In genomic region chr6:151043944-151044343, GRCh38 we compare ENCODE assay signal across 13 cellular contexts.
A peak's percentile ranks its signal among the peaks of the same experiment; 100 is the strongest.
DNase-seq lines count a peak whose midpoint lies in the region; ATAC-seq and TF ChIP-seq lines count a peak whose summit lies in the region.
"Had no signal": no experiment of that assay in that cellular context is flagged by ENCODE, and none has a peak within 500 bp of the region (broad histone marks: within the 10 kb centered on the region; RNA-seq: fewer than 3 reads in every experiment).

No MANE protein-coding gene starts in this region.

- peaks cover 5% of the 10 kb centered on the region for H3K79me1 ChIP-seq in mesenchymal stem cell (replicated peaks; ENCODE audit: low read length, poor library complexity, severe bottlenecking)

- no peaks in the 10 kb centered on the region for H3K9me2 ChIP-seq in HCT116 (ENCODE audit: insufficient read depth)

- H3K14ac ChIP-seq in mesenchymal stem cell (ENCODE audit: low read length in 2 of 2), result peak overlapping the region in 1 of 2 experiments; percentile 85

- H3K79me2 ChIP-seq in HCT116 (ENCODE audit: insufficient read depth, low read length) (peaks cover 62% of the 10 kb centered on the region), smooth muscle cell (ENCODE audit: low read depth) (no peaks in the 10 kb centered on the region)

- peak overlapping the region in 1 of 2 experiments; percentile 45 for H3K4ac ChIP-seq in mesenchymal stem cell (ENCODE audit: low read depth in 1 of 2, low read length in 2 of 2)

- H3K9ac ChIP-seq in HCT116 (ENCODE audit: low read length) (peak overlapping the region; percentile 78), mesenchymal stem cell (ENCODE audit: low read length) (no peak overlapping the region), smooth muscle cell (ENCODE audit: low read depth) (no peak overlapping the region)

- CTCF ChIA-PET in HCT116 (lab: Charles Lee), result no interaction called here

- WGBS in mesenchymal stem cell, result 81% methylated on average over 4 of the region's 4 CpGs
- 94% methylated on average over 3 of the region's 4 CpGs for WGBS in smooth muscle cell (ENCODE audit: low lambda C conversion rate)

- TF ChIP-seq POLR2A in HCT116 (IDR thresholded peaks at IDR 0.05; ENCODE audit: borderline replicate concordance, extremely low read depth, insufficient read depth, insufficient read length), result no peak

- H3K27ac ChIP-seq in HCT116 (ENCODE audit: low read depth, low read length), result peak overlapping the region; percentile 91
- peak overlapping the region; percentile 81 for H3K27ac ChIP-seq in VCaP
- peak overlapping the region; percentile 97 for H3K27ac ChIP-seq in mesenchymal stem cell (ENCODE audit: low read length, poor library complexity, severe bottlenecking)
- H3K27ac ChIP-seq in smooth muscle cell (ENCODE audit: low read depth), result peak overlapping the region; percentile 99
- H3K27ac ChIP-seq in SJCRH30, result no peak overlapping the region

- H2BK12ac ChIP-seq in mesenchymal stem cell (ENCODE audit: low read length in 2 of 2), result peak overlapping the region; percentile 20 to 86

- peaks cover 0 to 28% of the 10 kb centered on the region in 2 experiments; a peak in 1 of 4 replicates for H3K36me3 ChIP-seq in HCT116 (ENCODE audit: control insufficient read depth in 1 of 2, insufficient read depth in 2 of 2, low read length in 2 of 2)
- peaks cover 9 to 14% of the 10 kb centered on the region in 2 experiments for H3K36me3 ChIP-seq in mesenchymal stem cell (ENCODE audit: control insufficient read depth in 1 of 2, insufficient read depth in 2 of 2, low read depth in 1 of 2, low read length in 2 of 2)
- no peaks in the 10 kb centered on the region for H3K36me3 ChIP-seq in smooth muscle cell (ENCODE audit: low read depth)
- peaks cover 10% of the 10 kb centered on the region for H3K36me3 ChIP-seq in SJCRH30

- peak overlapping the region in 1 of 2 experiments; percentile 86 for H3K18ac ChIP-seq in mesenchymal stem cell (ENCODE audit: low read depth in 1 of 2, low read length in 2 of 2)

- H4K20me1 ChIP-seq in HCT116 (ENCODE audit: insufficient read depth) (no peaks in the 10 kb centered on the region), smooth muscle cell (ENCODE audit: low read depth) (no peaks in the 10 kb centered on the region)

- H3K27me3 ChIP-seq in HCT116 (ENCODE audit: insufficient read depth, low read length) (no peaks in the 10 kb centered on the region), mesenchymal stem cell (ENCODE audit: control insufficient read depth in 1 of 2, insufficient read depth in 1 of 2, low read length in 2 of 2) (no peaks in the 10 kb centered on the region), smooth muscle cell (ENCODE audit: low read depth) (no peaks in the 10 kb centered on the region), SJCRH30 (no peaks in the 10 kb centered on the region)

- peaks cover 57 to 90% of the 10 kb centered on the region in 2 experiments for H3K4me1 ChIP-seq in HCT116 (ENCODE audit: control insufficient read depth in 1 of 2, insufficient read depth in 2 of 2, low read length in 2 of 2)
- peaks cover 24% of the 10 kb centered on the region for H3K4me1 ChIP-seq in mesenchymal stem cell (ENCODE audit: control insufficient read depth, insufficient read depth, low read depth, low read length)
- peaks cover 19% of the 10 kb centered on the region for H3K4me1 ChIP-seq in smooth muscle cell (ENCODE audit: low read depth)
- no peaks in the 10 kb centered on the region for H3K4me1 ChIP-seq in SJCRH30

- TF ChIP-seq CTCF in HCT116 (IDR thresholded peaks at IDR 0.05 in 2 of 3, conservative IDR thresholded peaks at IDR 0.05 in 1 of 3; ENCODE audit: borderline replicate concordance in 1 of 3, insufficient read depth in 1 of 3, low read depth in 2 of 3, low read length in 2 of 3) (no peak), VCaP (conservative IDR thresholded peaks at IDR 0.05) (no peak), smooth muscle cell (IDR thresholded peaks at IDR 0.05; ENCODE audit: borderline replicate concordance, insufficient read depth, poor library complexity, severe bottlenecking) (no peak)

- H2BK15ac ChIP-seq in mesenchymal stem cell (ENCODE audit: low read depth, poor library complexity, severe bottlenecking), result no peak overlapping the region

- H2AFZ ChIP-seq in HCT116 (ENCODE audit: low read depth, low read length, poor library complexity, severe bottlenecking) (no peak overlapping the region), mesenchymal stem cell (ENCODE audit: low read depth, low read length) (no peak overlapping the region), smooth muscle cell (ENCODE audit: low read depth) (no peak overlapping the region)

- BruUV-seq in HCT116 (replicated peaks; lab: Mats Ljungman, UMichigan), result no TSS peak

- H4K8ac ChIP-seq in mesenchymal stem cell (ENCODE audit: low read length), result peak overlapping the region; percentile 7

- peak overlapping the region; percentile 91 for H2AK5ac ChIP-seq in mesenchymal stem cell (ENCODE audit: low read length, severe bottlenecking)

- peak overlapping the region; percentile 70 for H4K91ac ChIP-seq in mesenchymal stem cell (ENCODE audit: low read length)

- no peak for TF ChIP-seq RAD21 in HCT116 (IDR thresholded peaks at IDR 0.05; ENCODE audit: low read depth)

- H3K4me3 ChIP-seq in HCT116 (replicated peaks in 1 of 2; ENCODE audit: low read depth in 1 of 2, low read length in 2 of 2) (no peak overlapping the region), mesenchymal stem cell (ENCODE audit: insufficient read depth in 1 of 2, low read depth in 1 of 2, low read length in 2 of 2) (no peak overlapping the region), smooth muscle cell (no peak overlapping the region), SJCRH30 (no peak overlapping the region)

- ATAC-seq in HCT116 (no peak), GM19395 (IDR thresholded peaks at IDR 0.05; ENCODE audit: unreplicated experiment) (no peak)

- H3K23ac ChIP-seq in mesenchymal stem cell (ENCODE audit: low read length in 2 of 2), result no peak overlapping the region

- no peak for DNase-seq in HCT116 (ENCODE audit: low read depth, low spot score)
- DNase-seq in mesenchymal stem cell, result no peak
- no peak for DNase-seq in smooth muscle cell (lab: John Stamatoyannopoulos, UW; ENCODE audit: unreplicated experiment)
- no peak for DNase-seq in SJCRH30
- no peak for DNase-seq in NCI-H1048 (lab: John Stamatoyannopoulos, UW)
- no peak for DNase-seq in NCI-H146 treated with DMSO at 0.1 percent for 48 hours (lab: John Stamatoyannopoulos, UW; ENCODE audit: unreplicated experiment)
- DNase-seq: activated T-cell treated with anti-CD3 and anti-CD28 coated beads, Interleukin-2, amount 50 U/mL, for 1 hour; CD4-positive, CD25-positive, alpha-beta regulatory T cell; GDM1; NCI-H345; stimulated activated CD4-positive, alpha-beta T cell treated with anti-CD3 and anti-CD28 coated beads, Interleukin-2, amount 100 ng/mL, for 48 hours had no signal

- POLR2A ChIA-PET in HCT116 (lab: Charles Lee), result interaction anchor here (0.6 to 3.4 kb wide), 4 partner anchors 10 to 281 kb away, joined by 3 to 32 read pairs (median 13); no protein-coding TSS in a partner anchor

- RAD21 ChIA-PET in HCT116 (lab: Charles Lee; ENCODE audit: low non-redundant PET in 1 of 2, low total read pairs in 2 of 2, uncharacterized antibody in 2 of 2, unreplicated experiment in 2 of 2), result no interaction called here

- H3F3A ChIP-seq in smooth muscle cell (ENCODE audit: low read depth), result peaks cover 17% of the 10 kb centered on the region

- H3K4me2 ChIP-seq in HCT116 (ENCODE audit: low read length) (peak overlapping the region; percentile 81), mesenchymal stem cell (ENCODE audit: low read length, poor library complexity, severe bottlenecking) (no peak overlapping the region), smooth muscle cell (no peak overlapping the region)

- intact Hi-C loops in HCT116 (cut with micrococcal nuclease), result no loop called here

- H2BK120ac ChIP-seq in mesenchymal stem cell (ENCODE audit: low read depth, low read length), result no peak overlapping the region

- H3K9me3 ChIP-seq in HCT116 (ENCODE audit: control insufficient read depth in 1 of 2, insufficient read depth in 1 of 2, low read depth in 1 of 2, low read length in 2 of 2) (peaks cover 0 to 6% of the 10 kb centered on the region in 2 experiments; a peak in 1 of 4 replicates), mesenchymal stem cell (ENCODE audit: control insufficient read depth, low read length) (no peaks in the 10 kb centered on the region), smooth muscle cell (replicated peaks; ENCODE audit: low read depth) (no peaks in the 10 kb centered on the region), SJCRH30 (replicated peaks) (no peaks in the 10 kb centered on the region; the same call in 1 of the 2 replicates)

- H2BK5ac ChIP-seq in mesenchymal stem cell (ENCODE audit: low read depth, low read length, poor library complexity, severe bottlenecking), result peak overlapping the region; percentile 77

TF ChIP-seq in HCT116, 20 proteins besides CTCF, POLR2A, EP300 and RAD21:
- no peak for TF ChIP-seq ZFX (IDR thresholded peaks at IDR 0.05)
- 0 out of 2 replicates have a peak, but pooled peaks have one; percentile 21 for TF ChIP-seq POLR2AphosphoS5 (IDR thresholded peaks at IDR 0.05; ENCODE audit: low read depth, low read length)
